Comparison of ENCODE assay signal across 4 cellular contexts in the genomic region with DNA sequence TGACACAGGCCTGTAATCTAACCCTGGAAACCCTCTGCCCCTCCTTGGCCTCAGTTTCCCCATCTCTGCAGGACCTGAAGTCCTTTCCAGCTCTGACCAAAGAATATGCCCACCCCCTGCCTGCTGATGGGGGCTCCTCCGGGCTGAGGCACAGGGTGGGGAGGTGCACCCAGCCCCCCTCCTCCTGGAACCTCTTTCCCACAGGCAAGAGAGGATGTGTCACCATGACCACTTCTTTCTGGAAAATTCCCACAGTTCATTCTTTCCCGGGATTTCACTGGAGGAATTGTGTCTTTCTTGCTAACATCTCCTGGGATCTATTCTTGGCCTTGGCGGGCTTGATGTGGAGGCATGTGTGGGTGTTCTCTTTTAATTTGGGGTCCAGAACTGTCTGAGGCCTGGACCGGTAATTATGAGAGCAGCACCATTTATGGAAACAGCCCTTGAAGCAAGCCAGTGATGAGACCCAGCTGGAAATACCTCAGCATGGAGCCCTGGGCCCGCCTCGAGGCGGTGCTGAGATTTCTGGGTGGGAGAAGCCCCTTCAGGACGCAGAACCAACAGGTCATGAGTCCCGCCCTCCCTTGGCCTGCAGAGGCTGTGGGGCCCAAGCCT. TPM values are rescaled to one million over a fixed set of nuclear protein-coding genes. Genes with fewer than 3 reads are reported as not detected.
"Had no signal": no experiment of that assay in that cellular context is flagged by ENCODE, and none has a peak within 500 bp of the region (broad histone marks: within the 10 kb centered on the region; RNA-seq: fewer than 3 reads in every experiment).

No MANE protein-coding gene starts in this region.

RNA-seq across cellular contexts. Expression of gene BMP8A, which starts 6.8 kb away (rescaled TPM):
- total RNA-seq: HepG2, IMR-90, NCI-H460, SJSA1 had no signal
- polyA plus RNA-seq: IMR-90 had no signal
